3 cellular contexts compared by ENCODE assay signal in the genomic region with DNA sequence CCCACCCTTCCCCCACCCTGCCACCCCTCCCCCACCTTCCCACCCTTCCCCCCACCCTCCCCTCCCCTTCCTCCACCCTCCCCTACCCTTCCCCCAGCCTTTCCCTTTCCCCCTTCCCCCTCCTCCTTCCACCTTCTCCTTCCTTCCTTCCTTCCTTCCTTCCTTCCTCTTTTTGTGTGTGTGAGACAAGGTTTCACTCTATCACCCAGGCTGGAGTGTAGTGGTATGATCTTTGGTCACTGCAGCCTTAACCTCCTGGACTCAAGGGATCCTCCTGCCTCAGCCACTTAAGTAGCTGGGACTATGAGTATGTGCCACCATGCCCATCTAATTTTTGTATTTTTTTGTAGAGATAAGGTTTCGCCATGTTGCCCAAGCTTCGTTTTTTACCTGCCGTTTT.
TF ChIP-seq lines count a peak whose summit lies in the region.

No MANE protein-coding gene starts in this region.

TF ChIP-seq in liver, 16 proteins besides CTCF, POLR2A, EP300 and RAD21:
- no peak for TF ChIP-seq GABPA (IDR thresholded peaks at IDR 0.05 in 1 of 2, conservative IDR thresholded peaks at IDR 0.05 in 1 of 2)
- no peak for TF ChIP-seq FOXA2 (IDR thresholded peaks at IDR 0.05)
- TF ChIP-seq SP1 (IDR thresholded peaks at IDR 0.05), result no peak
- TF ChIP-seq, protein P1, sequence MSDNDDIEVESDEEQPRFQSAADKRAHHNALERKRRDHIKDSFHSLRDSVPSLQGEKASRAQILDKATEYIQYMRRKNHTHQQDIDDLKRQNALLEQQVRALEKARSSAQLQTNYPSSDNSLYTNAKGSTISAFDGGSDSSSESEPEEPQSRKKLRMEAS (IDR thresholded peaks at IDR 0.05), result no peak
- TF ChIP-seq, protein P2, sequence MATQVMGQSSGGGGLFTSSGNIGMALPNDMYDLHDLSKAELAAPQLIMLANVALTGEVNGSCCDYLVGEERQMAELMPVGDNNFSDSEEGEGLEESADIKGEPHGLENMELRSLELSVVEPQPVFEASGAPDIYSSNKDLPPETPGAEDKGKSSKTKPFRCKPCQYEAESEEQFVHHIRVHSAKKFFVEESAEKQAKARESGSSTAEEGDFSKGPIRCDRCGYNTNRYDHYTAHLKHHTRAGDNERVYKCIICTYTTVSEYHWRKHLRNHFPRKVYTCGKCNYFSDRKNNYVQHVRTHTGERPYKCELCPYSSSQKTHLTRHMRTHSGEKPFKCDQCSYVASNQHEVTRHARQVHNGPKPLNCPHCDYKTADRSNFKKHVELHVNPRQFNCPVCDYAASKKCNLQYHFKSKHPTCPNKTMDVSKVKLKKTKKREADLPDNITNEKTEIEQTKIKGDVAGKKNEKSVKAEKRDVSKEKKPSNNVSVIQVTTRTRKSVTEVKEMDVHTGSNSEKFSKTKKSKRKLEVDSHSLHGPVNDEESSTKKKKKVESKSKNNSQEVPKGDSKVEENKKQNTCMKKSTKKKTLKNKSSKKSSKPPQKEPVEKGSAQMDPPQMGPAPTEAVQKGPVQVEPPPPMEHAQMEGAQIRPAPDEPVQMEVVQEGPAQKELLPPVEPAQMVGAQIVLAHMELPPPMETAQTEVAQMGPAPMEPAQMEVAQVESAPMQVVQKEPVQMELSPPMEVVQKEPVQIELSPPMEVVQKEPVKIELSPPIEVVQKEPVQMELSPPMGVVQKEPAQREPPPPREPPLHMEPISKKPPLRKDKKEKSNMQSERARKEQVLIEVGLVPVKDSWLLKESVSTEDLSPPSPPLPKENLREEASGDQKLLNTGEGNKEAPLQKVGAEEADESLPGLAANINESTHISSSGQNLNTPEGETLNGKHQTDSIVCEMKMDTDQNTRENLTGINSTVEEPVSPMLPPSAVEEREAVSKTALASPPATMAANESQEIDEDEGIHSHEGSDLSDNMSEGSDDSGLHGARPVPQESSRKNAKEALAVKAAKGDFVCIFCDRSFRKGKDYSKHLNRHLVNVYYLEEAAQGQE (IDR thresholded peaks at IDR 0.05), result no peak
- no peak for TF ChIP-seq YY1 (IDR thresholded peaks at IDR 0.05)
- TF ChIP-seq TAF1 (conservative IDR thresholded peaks at IDR 0.05), result no peak
- no peak for TF ChIP-seq HNF4G (IDR thresholded peaks at IDR 0.05)
- TF ChIP-seq NR2F2 (IDR thresholded peaks at IDR 0.05), result no peak
- TF ChIP-seq, protein P3, sequence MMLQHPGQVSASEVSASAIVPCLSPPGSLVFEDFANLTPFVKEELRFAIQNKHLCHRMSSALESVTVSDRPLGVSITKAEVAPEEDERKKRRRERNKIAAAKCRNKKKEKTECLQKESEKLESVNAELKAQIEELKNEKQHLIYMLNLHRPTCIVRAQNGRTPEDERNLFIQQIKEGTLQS (IDR thresholded peaks at IDR 0.05), result no peak
- TF ChIP-seq RXRA (IDR thresholded peaks at IDR 0.05), result no peak
- no peak for TF ChIP-seq FOXA1 (IDR thresholded peaks at IDR 0.05)
- TF ChIP-seq, protein P4, sequence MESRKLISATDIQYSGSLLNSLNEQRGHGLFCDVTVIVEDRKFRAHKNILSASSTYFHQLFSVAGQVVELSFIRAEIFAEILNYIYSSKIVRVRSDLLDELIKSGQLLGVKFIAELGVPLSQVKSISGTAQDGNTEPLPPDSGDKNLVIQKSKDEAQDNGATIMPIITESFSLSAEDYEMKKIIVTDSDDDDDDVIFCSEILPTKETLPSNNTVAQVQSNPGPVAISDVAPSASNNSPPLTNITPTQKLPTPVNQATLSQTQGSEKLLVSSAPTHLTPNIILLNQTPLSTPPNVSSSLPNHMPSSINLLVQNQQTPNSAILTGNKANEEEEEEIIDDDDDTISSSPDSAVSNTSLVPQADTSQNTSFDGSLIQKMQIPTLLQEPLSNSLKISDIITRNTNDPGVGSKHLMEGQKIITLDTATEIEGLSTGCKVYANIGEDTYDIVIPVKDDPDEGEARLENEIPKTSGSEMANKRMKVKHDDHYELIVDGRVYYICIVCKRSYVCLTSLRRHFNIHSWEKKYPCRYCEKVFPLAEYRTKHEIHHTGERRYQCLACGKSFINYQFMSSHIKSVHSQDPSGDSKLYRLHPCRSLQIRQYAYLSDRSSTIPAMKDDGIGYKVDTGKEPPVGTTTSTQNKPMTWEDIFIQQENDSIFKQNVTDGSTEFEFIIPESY (IDR thresholded peaks at IDR 0.05), result no peak
- no peak for TF ChIP-seq EGR1 (IDR thresholded peaks at IDR 0.05; ENCODE audit: low read depth in 2 of 2)
- TF ChIP-seq HNF4A (conservative IDR thresholded peaks at IDR 0.05), result no peak
- TF ChIP-seq JUND (IDR thresholded peaks at IDR 0.05), result no peak

TF ChIP-seq in HepG2, 621 proteins besides CTCF, POLR2A, EP300 and RAD21:
- no peak for TF ChIP-seq MLLT10 (CRISPR knock-in tag; IDR thresholded peaks at IDR 0.05)
- no peak for TF ChIP-seq ZNF562 (CRISPR knock-in tag; IDR thresholded peaks at IDR 0.05; ENCODE audit: borderline replicate concordance)
- TF ChIP-seq, protein P5, sequence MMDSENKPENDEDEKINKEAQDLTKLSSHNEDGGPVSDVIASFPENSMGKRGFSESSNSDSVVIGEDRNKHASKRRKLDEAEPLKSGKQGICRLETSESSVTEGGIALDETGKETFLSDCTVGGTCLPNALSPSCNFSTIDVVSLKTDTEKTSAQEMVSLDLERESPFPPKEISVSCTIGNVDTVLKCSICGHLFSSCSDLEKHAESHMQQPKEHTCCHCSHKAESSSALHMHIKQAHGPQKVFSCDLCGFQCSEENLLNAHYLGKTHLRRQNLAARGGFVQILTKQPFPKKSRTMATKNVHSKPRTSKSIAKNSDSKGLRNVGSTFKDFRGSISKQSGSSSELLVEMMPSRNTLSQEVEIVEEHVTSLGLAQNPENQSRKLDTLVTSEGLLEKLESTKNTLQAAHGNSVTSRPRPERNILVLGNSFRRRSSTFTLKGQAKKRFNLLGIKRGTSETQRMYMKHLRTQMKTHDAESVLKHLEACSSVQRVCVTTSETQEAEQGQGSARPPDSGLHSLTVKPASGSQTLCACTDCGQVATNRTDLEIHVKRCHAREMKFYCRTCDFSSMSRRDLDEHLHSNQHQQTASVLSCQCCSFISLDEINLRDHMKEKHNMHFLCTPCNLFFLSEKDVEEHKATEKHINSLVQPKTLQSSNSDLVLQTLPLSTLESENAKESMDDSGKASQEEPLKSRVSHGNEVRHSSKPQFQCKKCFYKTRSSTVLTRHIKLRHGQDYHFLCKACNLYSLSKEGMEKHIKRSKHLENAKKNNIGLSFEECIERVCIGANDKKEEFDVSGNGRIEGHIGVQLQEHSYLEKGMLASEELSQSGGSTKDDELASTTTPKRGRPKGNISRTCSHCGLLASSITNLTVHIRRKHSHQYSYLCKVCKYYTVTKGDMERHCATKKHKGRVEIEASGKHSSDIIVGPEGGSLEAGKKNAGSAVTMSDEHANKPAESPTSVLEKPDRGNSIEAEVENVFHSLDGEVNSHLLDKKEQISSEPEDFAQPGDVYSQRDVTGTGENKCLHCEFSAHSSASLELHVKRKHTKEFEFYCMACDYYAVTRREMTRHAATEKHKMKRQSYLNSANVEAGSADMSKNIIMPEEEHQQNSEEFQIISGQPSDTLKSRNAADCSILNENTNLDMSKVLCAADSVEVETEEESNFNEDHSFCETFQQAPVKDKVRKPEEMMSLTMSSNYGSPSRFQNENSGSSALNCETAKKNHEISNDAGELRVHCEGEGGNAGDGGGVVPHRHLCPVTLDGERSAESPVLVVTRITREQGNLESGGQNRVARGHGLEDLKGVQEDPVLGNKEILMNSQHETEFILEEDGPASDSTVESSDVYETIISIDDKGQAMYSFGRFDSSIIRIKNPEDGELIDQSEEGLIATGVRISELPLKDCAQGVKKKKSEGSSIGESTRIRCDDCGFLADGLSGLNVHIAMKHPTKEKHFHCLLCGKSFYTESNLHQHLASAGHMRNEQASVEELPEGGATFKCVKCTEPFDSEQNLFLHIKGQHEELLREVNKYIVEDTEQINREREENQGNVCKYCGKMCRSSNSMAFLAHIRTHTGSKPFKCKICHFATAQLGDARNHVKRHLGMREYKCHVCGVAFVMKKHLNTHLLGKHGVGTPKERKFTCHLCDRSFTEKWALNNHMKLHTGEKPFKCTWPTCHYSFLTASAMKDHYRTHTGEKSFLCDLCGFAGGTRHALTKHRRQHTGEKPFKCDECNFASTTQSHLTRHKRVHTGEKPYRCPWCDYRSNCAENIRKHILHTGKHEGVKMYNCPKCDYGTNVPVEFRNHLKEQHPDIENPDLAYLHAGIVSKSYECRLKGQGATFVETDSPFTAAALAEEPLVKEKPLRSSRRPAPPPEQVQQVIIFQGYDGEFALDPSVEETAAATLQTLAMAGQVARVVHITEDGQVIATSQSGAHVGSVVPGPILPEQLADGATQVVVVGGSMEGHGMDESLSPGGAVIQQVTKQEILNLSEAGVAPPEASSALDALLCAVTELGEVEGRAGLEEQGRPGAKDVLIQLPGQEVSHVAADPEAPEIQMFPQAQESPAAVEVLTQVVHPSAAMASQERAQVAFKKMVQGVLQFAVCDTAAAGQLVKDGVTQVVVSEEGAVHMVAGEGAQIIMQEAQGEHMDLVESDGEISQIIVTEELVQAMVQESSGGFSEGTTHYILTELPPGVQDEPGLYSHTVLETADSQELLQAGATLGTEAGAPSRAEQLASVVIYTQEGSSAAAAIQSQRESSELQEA (CRISPR knock-in tag; IDR thresholded peaks at IDR 0.05; ENCODE audit: not compliant biosample characterization), result no peak

TF ChIP-seq in K562, 482 proteins besides CTCF, POLR2A, EP300 and RAD21 (continues in another document):
- TF ChIP-seq ZNF75A (CRISPR knock-in tag; IDR thresholded peaks at IDR 0.05), result no peak
- TF ChIP-seq POLR2AphosphoS5 (IDR thresholded peaks at IDR 0.05; ENCODE audit: control insufficient read depth, insufficient read depth, low read depth, low read length), result no peak
- TF ChIP-seq RFX5 (IDR thresholded peaks at IDR 0.05; ENCODE audit: low read depth, low read length), result no peak
- TF ChIP-seq, protein P6, sequence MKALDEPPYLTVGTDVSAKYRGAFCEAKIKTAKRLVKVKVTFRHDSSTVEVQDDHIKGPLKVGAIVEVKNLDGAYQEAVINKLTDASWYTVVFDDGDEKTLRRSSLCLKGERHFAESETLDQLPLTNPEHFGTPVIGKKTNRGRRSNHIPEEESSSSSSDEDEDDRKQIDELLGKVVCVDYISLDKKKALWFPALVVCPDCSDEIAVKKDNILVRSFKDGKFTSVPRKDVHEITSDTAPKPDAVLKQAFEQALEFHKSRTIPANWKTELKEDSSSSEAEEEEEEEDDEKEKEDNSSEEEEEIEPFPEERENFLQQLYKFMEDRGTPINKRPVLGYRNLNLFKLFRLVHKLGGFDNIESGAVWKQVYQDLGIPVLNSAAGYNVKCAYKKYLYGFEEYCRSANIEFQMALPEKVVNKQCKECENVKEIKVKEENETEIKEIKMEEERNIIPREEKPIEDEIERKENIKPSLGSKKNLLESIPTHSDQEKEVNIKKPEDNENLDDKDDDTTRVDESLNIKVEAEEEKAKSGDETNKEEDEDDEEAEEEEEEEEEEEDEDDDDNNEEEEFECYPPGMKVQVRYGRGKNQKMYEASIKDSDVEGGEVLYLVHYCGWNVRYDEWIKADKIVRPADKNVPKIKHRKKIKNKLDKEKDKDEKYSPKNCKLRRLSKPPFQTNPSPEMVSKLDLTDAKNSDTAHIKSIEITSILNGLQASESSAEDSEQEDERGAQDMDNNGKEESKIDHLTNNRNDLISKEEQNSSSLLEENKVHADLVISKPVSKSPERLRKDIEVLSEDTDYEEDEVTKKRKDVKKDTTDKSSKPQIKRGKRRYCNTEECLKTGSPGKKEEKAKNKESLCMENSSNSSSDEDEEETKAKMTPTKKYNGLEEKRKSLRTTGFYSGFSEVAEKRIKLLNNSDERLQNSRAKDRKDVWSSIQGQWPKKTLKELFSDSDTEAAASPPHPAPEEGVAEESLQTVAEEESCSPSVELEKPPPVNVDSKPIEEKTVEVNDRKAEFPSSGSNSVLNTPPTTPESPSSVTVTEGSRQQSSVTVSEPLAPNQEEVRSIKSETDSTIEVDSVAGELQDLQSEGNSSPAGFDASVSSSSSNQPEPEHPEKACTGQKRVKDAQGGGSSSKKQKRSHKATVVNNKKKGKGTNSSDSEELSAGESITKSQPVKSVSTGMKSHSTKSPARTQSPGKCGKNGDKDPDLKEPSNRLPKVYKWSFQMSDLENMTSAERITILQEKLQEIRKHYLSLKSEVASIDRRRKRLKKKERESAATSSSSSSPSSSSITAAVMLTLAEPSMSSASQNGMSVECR (CRISPR knock-in tag; IDR thresholded peaks at IDR 0.05), result no peak
- TF ChIP-seq, protein P7, sequence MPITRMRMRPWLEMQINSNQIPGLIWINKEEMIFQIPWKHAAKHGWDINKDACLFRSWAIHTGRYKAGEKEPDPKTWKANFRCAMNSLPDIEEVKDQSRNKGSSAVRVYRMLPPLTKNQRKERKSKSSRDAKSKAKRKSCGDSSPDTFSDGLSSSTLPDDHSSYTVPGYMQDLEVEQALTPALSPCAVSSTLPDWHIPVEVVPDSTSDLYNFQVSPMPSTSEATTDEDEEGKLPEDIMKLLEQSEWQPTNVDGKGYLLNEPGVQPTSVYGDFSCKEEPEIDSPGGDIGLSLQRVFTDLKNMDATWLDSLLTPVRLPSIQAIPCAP (CRISPR knock-in tag; IDR thresholded peaks at IDR 0.05; ENCODE audit: borderline replicate concordance), result no peak
- TF ChIP-seq ZKSCAN8 (CRISPR knock-in tag; IDR thresholded peaks at IDR 0.05), result no peak
